ENCODE assay signal across 13 cellular contexts in genomic region chr11:75301602-75302345, GRCh38. TPM values are rescaled to one million over a fixed set of nuclear protein-coding genes. Genes with fewer than 3 reads are reported as not detected.
DNase-seq lines count a peak whose midpoint lies in the region; ATAC-seq and TF ChIP-seq lines count a peak whose summit lies in the region.
"Had no signal": no experiment of that assay in that cellular context is flagged by ENCODE, and none has a peak within 500 bp of the region (broad histone marks: within the 10 kb centered on the region; RNA-seq: fewer than 3 reads in every experiment).

No MANE protein-coding gene starts in this region.

- H3K9me3 ChIP-seq in DND-41 (ENCODE audit: insufficient read depth, low read length, severe bottlenecking), result no peaks in the 10 kb centered on the region
- H3K9me3 ChIP-seq in sigmoid colon, result no peaks in the 10 kb centered on the region

- no peaks in the 10 kb centered on the region; the same call in 1 of the 2 replicates for H3K79me2 ChIP-seq in DND-41 (ENCODE audit: insufficient read depth, low read length)

- H3K36me3 ChIP-seq in DND-41 (ENCODE audit: insufficient read depth, low read length) (no peaks in the 10 kb centered on the region), sigmoid colon (no peaks in the 10 kb centered on the region)

- TF ChIP-seq CTCF in DND-41 (IDR thresholded peaks at IDR 0.05; ENCODE audit: borderline replicate concordance, extremely low read depth, low read length, poor library complexity, severe bottlenecking) (no peak), sigmoid colon (IDR thresholded peaks at IDR 0.05) (no peak), RWPE1 (conservative IDR thresholded peaks at IDR 0.05; ENCODE audit: low read depth) (no peak)

- H4K20me1 ChIP-seq in DND-41 (ENCODE audit: insufficient read depth, low read length), result peaks cover 11% of the 10 kb centered on the region; the same call in 1 of the 2 replicates

- no peak overlapping the region for H3K27ac ChIP-seq in DND-41 (ENCODE audit: low read length)
- peak overlapping the region in 3 of 4 donors; percentile 34 to 71 (median 45) for H3K27ac ChIP-seq in sigmoid colon
- no peak overlapping the region for H3K27ac ChIP-seq in RWPE1
- H3K27ac ChIP-seq: SK-N-MC had no signal

- no peak for TF ChIP-seq POLR2A in sigmoid colon (IDR thresholded peaks at IDR 0.05)

- ATAC-seq in DND-41 (ENCODE audit: insufficient read depth, low read depth) (peak; percentile 33; the same call in 1 of the 3 replicates), left cardiac atrium (peak; percentile 39 to 42), GM21576 (IDR thresholded peaks at IDR 0.05; ENCODE audit: unreplicated experiment) (no peak)
- ATAC-seq: natural killer cell had no signal

- H3K9ac ChIP-seq in DND-41 (ENCODE audit: low read depth, low read length), result no peak overlapping the region

- no peaks in the 10 kb centered on the region for H3K4me1 ChIP-seq in DND-41 (ENCODE audit: insufficient read depth, low read length)
- peaks cover 0 to 22% (median 6%) of the 10 kb centered on the region in 4 donors for H3K4me1 ChIP-seq in sigmoid colon

- H2AFZ ChIP-seq in DND-41 (ENCODE audit: low read depth, low read length), result no peak overlapping the region

- H3K4me2 ChIP-seq in DND-41 (ENCODE audit: insufficient read depth, low read length), result no peak overlapping the region

- POLR2A ChIA-PET in RWPE1 (lab: Yijun Ruan, JAX; ENCODE audit: low non-redundant PET), result no interaction called here

- intact Hi-C loops in left cardiac atrium (cut with DNase I) (no loop called here), sigmoid colon (cut with DNase I) (no loop called here)

- H3K27me3 ChIP-seq in DND-41 (ENCODE audit: insufficient read depth, low read length, poor library complexity) (no peaks in the 10 kb centered on the region), sigmoid colon (no peaks in the 10 kb centered on the region)

- DNase-seq in DND-41, result no peak
- DNase-seq in NCI-H526 treated with DMSO at 0.1 percent for 48 hours (lab: John Stamatoyannopoulos, UW), result peak; percentile 69
- no peak for DNase-seq in left cardiac atrium
- no peak for DNase-seq in sigmoid colon
- no peak for DNase-seq in RWPE1 (ENCODE audit: low spot score)
- DNase-seq in SIG-M5 (lab: John Stamatoyannopoulos, UW), result no peak
- DNase-seq in GDM1 (lab: John Stamatoyannopoulos, UW), result no peak
- DNase-seq: activated CD4-positive, alpha-beta T cell treated with anti-CD3 and anti-CD28 coated beads for 48 hours; activated naive CD4-positive, alpha-beta T cell treated with Interleukin-2 at 50 U/mL for 16 hours; COR-L47; natural killer cell had no signal

- H3K4me3 ChIP-seq in DND-41 (ENCODE audit: low read depth in 1 of 2, low read length in 2 of 2), result no peak overlapping the region
- H3K4me3 ChIP-seq in sigmoid colon, result no peak overlapping the region
- H3K4me3 ChIP-seq: SK-N-MC had no signal

- CTCF ChIA-PET in RWPE1 (lab: Yijun Ruan, JAX), result interaction anchor here (0.6 kb wide), 1 partner anchor 83 kb away, joined by 3 read pairs; no protein-coding TSS in a partner anchor

- no peak for TF ChIP-seq EP300 in sigmoid colon (IDR thresholded peaks at IDR 0.05)

- WGBS in sigmoid colon, 2 donors, result 27 to 68% methylated on average over 16 of the region's 16 CpGs

RNA-seq across cellular contexts. Expression of gene ARRB1, which starts 49.7 kb away (rescaled TPM):
- total RNA-seq in left cardiac atrium (10 to 100 TPM; 28.4 to 39.4 TPM), sigmoid colon (10 to 100 TPM; 38.5 to 96.7 (median 55.2) TPM)
- polyA plus RNA-seq in sigmoid colon, result 10 to 100 TPM; 24.0 to 45.6 (median 32.4) TPM

Comparison
In these comparisons a context has a peak if more than half of its experiments do, and no peak if none do; other contexts are left out.
1. H3K27ac ChIP-seq: peak in sigmoid colon (3 of 4); none in DND-41 (single experiment) and RWPE1 (single experiment).